8 cellular contexts compared by ENCODE assay signal in genomic region chrX:7921750-7922149, GRCh38.
"Had no signal": no experiment of that assay in that cellular context is flagged by ENCODE, and none has a peak within 500 bp of the region (broad histone marks: within the 10 kb centered on the region; RNA-seq: fewer than 3 reads in every experiment).

No MANE protein-coding gene starts in this region.

- FAIRE-seq: G401.6, GM12878, GM12891, GM12892, GM18507, GM19239 had no signal

- H3K4me3 ChIP-seq: GM12878 had no signal

- DNase-seq: GDM1, GF-D8 had no signal

- ATAC-seq: GM12878 had no signal
